In genomic region chr9:113156880-113157279, GRCh38 we compare ENCODE assay signal across 18 cellular contexts. TPM values are rescaled to one million over a fixed set of nuclear protein-coding genes. Genes with fewer than 3 reads are reported as not detected.
DNase-seq lines count a peak whose midpoint lies in the region; ATAC-seq and TF ChIP-seq lines count a peak whose summit lies in the region.
"Had no signal": no experiment of that assay in that cellular context is flagged by ENCODE, and none has a peak within 500 bp of the region (broad histone marks: within the 10 kb centered on the region; RNA-seq: fewer than 3 reads in every experiment).

No MANE protein-coding gene starts in this region.

- H3K27me3 Mint-ChIP-seq in activated naive CD8-positive, alpha-beta T cell, result no peaks in the 10 kb centered on the region
- no peaks in the 10 kb centered on the region for H3K27me3 Mint-ChIP-seq in activated naive CD8-positive, alpha-beta T cell treated with anti-CD3 and anti-CD28 coated beads, Interleukin-2, amount 50 U/mL, for 24 hours
- H3K27me3 Mint-ChIP-seq in dendritic cell treated with granulocyte-macrophage colony-stimulating factor and Interleukin-4, amounts not matched to agents 40 ng/mL and 50 ng/mL, for 4 days, result no peaks in the 10 kb centered on the region

- peak overlapping the region; percentile 12 for H3K4me3 Mint-ChIP-seq in activated naive CD8-positive, alpha-beta T cell
- no peak overlapping the region for H3K4me3 Mint-ChIP-seq in activated naive CD8-positive, alpha-beta T cell treated with anti-CD3 and anti-CD28 coated beads, Interleukin-2, amount 50 U/mL, for 24 hours
- no peak overlapping the region for H3K4me3 Mint-ChIP-seq in dendritic cell treated with granulocyte-macrophage colony-stimulating factor and Interleukin-4, amounts not matched to agents 40 ng/mL and 50 ng/mL, for 4 days
- H3K4me3 Mint-ChIP-seq: HFFc6, mesothelial cell of epicardium had no signal

- no peaks in the 10 kb centered on the region for H3K9me3 Mint-ChIP-seq in activated naive CD8-positive, alpha-beta T cell (ENCODE audit: low read depth)
- H3K9me3 Mint-ChIP-seq in activated naive CD8-positive, alpha-beta T cell treated with anti-CD3 and anti-CD28 coated beads, Interleukin-2, amount 50 U/mL, for 24 hours, result no peaks in the 10 kb centered on the region
- no peaks in the 10 kb centered on the region for H3K9me3 Mint-ChIP-seq in dendritic cell treated with granulocyte-macrophage colony-stimulating factor and Interleukin-4, amounts not matched to agents 40 ng/mL and 50 ng/mL, for 4 days
- H3K9me3 Mint-ChIP-seq: HFFc6, mesothelial cell of epicardium had no signal

- ATAC-seq in activated naive CD8-positive, alpha-beta T cell treated with anti-CD3 and anti-CD28 coated beads, Interleukin-2, amount 50 U/mL, for 24 hours, result no peak
- ATAC-seq in Panc1, result peak; percentile 52; the same call in 1 of the 2 replicates
- ATAC-seq in GM18909 (IDR thresholded peaks at IDR 0.05; ENCODE audit: poor library complexity, unreplicated experiment), result no peak
- no peak for ATAC-seq in GM18498 (IDR thresholded peaks at IDR 0.05; ENCODE audit: unreplicated experiment)
- ATAC-seq: gastrocnemius medialis had no signal

- H3K27ac ChIP-seq in Panc1 (ENCODE audit: low read length), result no peak overlapping the region
- H3K27ac ChIP-seq: SJSA1 had no signal

- H3K4me1 Mint-ChIP-seq in activated naive CD8-positive, alpha-beta T cell (ENCODE audit: low read depth), result peaks cover 31% of the 10 kb centered on the region
- peaks cover 32% of the 10 kb centered on the region for H3K4me1 Mint-ChIP-seq in activated naive CD8-positive, alpha-beta T cell treated with anti-CD3 and anti-CD28 coated beads, Interleukin-2, amount 50 U/mL, for 24 hours
- peaks cover 85% of the 10 kb centered on the region for H3K4me1 Mint-ChIP-seq in dendritic cell treated with granulocyte-macrophage colony-stimulating factor and Interleukin-4, amounts not matched to agents 40 ng/mL and 50 ng/mL, for 4 days (ENCODE audit: low read depth)

- BruUV-seq in Panc1 (replicated peaks; lab: Mats Ljungman, UMichigan), result no TSS peak

- peak overlapping the region; percentile 37 for H3K27ac Mint-ChIP-seq in activated naive CD8-positive, alpha-beta T cell
- H3K27ac Mint-ChIP-seq in activated naive CD8-positive, alpha-beta T cell treated with anti-CD3 and anti-CD28 coated beads, Interleukin-2, amount 50 U/mL, for 24 hours, result no peak overlapping the region
- peak overlapping the region; percentile 99 for H3K27ac Mint-ChIP-seq in dendritic cell treated with granulocyte-macrophage colony-stimulating factor and Interleukin-4, amounts not matched to agents 40 ng/mL and 50 ng/mL, for 4 days
- H3K27ac Mint-ChIP-seq: HFFc6 had no signal

- in situ Hi-C loops in Panc1 (cut with HindIII; ENCODE audit: low pct_unique_long_range_greater_than_20kb, low sequenced_read_pairs), result no loop called here

- H3K9me3 ChIP-seq in Panc1 (ENCODE audit: control insufficient read depth, insufficient read depth, low read depth, low read length), result no peaks in the 10 kb centered on the region
- H3K9me3 ChIP-seq: adrenal gland, gastrocnemius medialis, SJSA1 had no signal

- POLR2A ChIA-PET in Panc1 (lab: Charles Lee), result no interaction called here

- DNase-seq in activated naive CD8-positive, alpha-beta T cell treated with anti-CD3 and anti-CD28 coated beads, Interleukin-2, amount 50 U/mL, for 24 hours, result no peak
- DNase-seq in Panc1 (ENCODE audit: low read depth, low spot score) (no peak), DMS153 treated with DMSO at 0.1 percent for 48 hours (lab: John Stamatoyannopoulos, UW; ENCODE audit: unreplicated experiment) (no peak), AML-193 (lab: John Stamatoyannopoulos, UW) (no peak)
- DNase-seq: activated CD8-positive, alpha-beta memory T cell treated with anti-CD3 and anti-CD28 coated beads, Interleukin-2, amount 50 U/mL, for 4 hours; adrenal gland; cerebellar nuclear complex; DMS79 treated with DMSO at 0.1 percent for 48 hours; gastrocnemius medialis; HFFc6; NCI-H1930 had no signal

- no peak; the same call in 1 of the 2 replicates for TF ChIP-seq CTCF in Panc1 (IDR thresholded peaks at IDR 0.05)

- H3K27me3 ChIP-seq in Panc1 (ENCODE audit: control insufficient read depth, insufficient read depth, low read length), result no peaks in the 10 kb centered on the region
- H3K27me3 ChIP-seq: adrenal gland, gastrocnemius medialis, SJSA1 had no signal

- H3K4me3 ChIP-seq in Panc1 (ENCODE audit: low read depth in 2 of 2, low read length in 2 of 2), result no peak overlapping the region
- H3K4me3 ChIP-seq: adrenal gland, gastrocnemius medialis, SJSA1, skin epidermis had no signal

- CTCF ChIA-PET in Panc1 (lab: Charles Lee), result no interaction called here

- H3K36me3 ChIP-seq in Panc1 (ENCODE audit: control insufficient read depth, insufficient read depth, low read length), result no peaks in the 10 kb centered on the region

- peaks cover under 1% of the 10 kb centered on the region; the same call in 1 of the 2 replicates for H3K4me1 ChIP-seq in Panc1 (ENCODE audit: control insufficient read depth, insufficient read depth, low read length)
- H3K4me1 ChIP-seq: SJSA1 had no signal

- intact Hi-C loops in Panc1 (cut with micrococcal nuclease; ENCODE audit: unreplicated experiment), result no loop called here
- intact Hi-C loops in dendritic cell treated with granulocyte-macrophage colony-stimulating factor and Interleukin-4, amounts not matched to agents 40 ng/mL and 50 ng/mL, for 4 days (cut with micrococcal nuclease), result loop anchor here (5.0 to 10.0 kb wide), 2 partner anchors 45 to 118 kb away; partner anchors contain the start of genes CDC26 and PRPF4

- H3K36me3 Mint-ChIP-seq in activated naive CD8-positive, alpha-beta T cell, result peaks cover 6% of the 10 kb centered on the region
- H3K36me3 Mint-ChIP-seq in activated naive CD8-positive, alpha-beta T cell treated with anti-CD3 and anti-CD28 coated beads, Interleukin-2, amount 50 U/mL, for 24 hours (ENCODE audit: low read depth), result peaks cover 7% of the 10 kb centered on the region
- peaks cover 87% of the 10 kb centered on the region for H3K36me3 Mint-ChIP-seq in dendritic cell treated with granulocyte-macrophage colony-stimulating factor and Interleukin-4, amounts not matched to agents 40 ng/mL and 50 ng/mL, for 4 days (ENCODE audit: low read depth)

RNA-seq across cellular contexts. Expression of gene SLC31A2, which starts 6.1 kb away (rescaled TPM):
- total RNA-seq in Panc1 (2021; ENCODE audit: unreplicated experiment), result 5.3 TPM
- 3.8 TPM for polyA plus RNA-seq in Panc1 (2012; ENCODE audit: insufficient read length)
